In the genomic region with DNA sequence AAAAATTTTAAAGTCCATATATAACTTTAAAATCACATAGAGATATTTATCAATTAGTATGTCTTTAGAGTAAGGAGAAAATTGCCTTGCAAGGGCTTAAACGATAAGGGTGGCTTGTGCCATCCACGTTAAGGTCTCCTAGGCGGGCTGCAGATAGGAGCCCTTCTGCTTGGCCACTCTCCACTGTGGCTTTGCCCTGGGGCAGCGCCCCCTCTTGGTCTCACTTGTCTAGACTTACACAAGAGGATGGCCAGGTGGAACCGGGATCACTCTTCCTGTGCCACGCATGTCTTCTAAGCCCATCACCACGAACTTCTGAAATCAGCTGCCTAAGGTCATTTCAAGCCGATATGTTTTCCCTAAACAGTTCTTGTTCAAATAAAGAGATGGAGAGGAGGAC, we compare ENCODE assay signal across 9 cellular contexts. TPM values are rescaled to one million over a fixed set of nuclear protein-coding genes. Genes with fewer than 3 reads are reported as not detected.
DNase-seq lines count a peak whose midpoint lies in the region; ATAC-seq and TF ChIP-seq lines count a peak whose summit lies in the region.
"Had no signal": no experiment of that assay in that cellular context is flagged by ENCODE, and none has a peak within 500 bp of the region (broad histone marks: within the 10 kb centered on the region; RNA-seq: fewer than 3 reads in every experiment).

No MANE protein-coding gene starts in this region.

- H3K9me3 Mint-ChIP-seq in CD14-positive monocyte = peaks cover 0 to 2% (median 0%) of the 10 kb centered on the region in 7 donors
- H3K9me3 Mint-ChIP-seq in stimulated activated memory B cell treated with anti-CD40 and anti-IgM and Interleukin-4, amounts not matched to agents 10 μg/mL and 1 μg/mL and 100 μg/mL, for 72 hours = no peaks in the 10 kb centered on the region
- no peaks in the 10 kb centered on the region for H3K9me3 Mint-ChIP-seq in stimulated activated naive B cell treated with anti-CD40 and anti-IgM and Interleukin-4, amounts not matched to agents 10 μg/mL and 1 μg/mL and 100 μg/mL, for 72 hours

- H3K9me3 ChIP-seq in WERI-Rb-1 (ENCODE audit: severe bottlenecking) = no peaks in the 10 kb centered on the region
- H3K9me3 ChIP-seq: thoracic aorta had no signal

- peaks cover 0 to 2% (median 0%) of the 10 kb centered on the region in 3 donors for H3K27me3 Mint-ChIP-seq in CD14-positive monocyte (ENCODE audit: low read depth in 3 of 3)
- no peaks in the 10 kb centered on the region for H3K27me3 Mint-ChIP-seq in stimulated activated memory B cell treated with anti-CD40 and anti-IgM and Interleukin-4, amounts not matched to agents 10 μg/mL and 1 μg/mL and 100 μg/mL, for 72 hours
- H3K27me3 Mint-ChIP-seq in stimulated activated naive B cell treated with anti-CD40 and anti-IgM and Interleukin-4, amounts not matched to agents 10 μg/mL and 1 μg/mL and 100 μg/mL, for 72 hours = no peaks in the 10 kb centered on the region

- H3K4me1 Mint-ChIP-seq in CD14-positive monocyte = peaks cover 35% of the 10 kb centered on the region
- H3K4me1 Mint-ChIP-seq in stimulated activated memory B cell treated with anti-CD40 and anti-IgM and Interleukin-4, amounts not matched to agents 10 μg/mL and 1 μg/mL and 100 μg/mL, for 72 hours = peaks cover 36% of the 10 kb centered on the region
- H3K4me1 Mint-ChIP-seq in stimulated activated naive B cell treated with anti-CD40 and anti-IgM and Interleukin-4, amounts not matched to agents 10 μg/mL and 1 μg/mL and 100 μg/mL, for 72 hours = peaks cover 18 to 50% of the 10 kb centered on the region in 2 donors

- H3K27me3 ChIP-seq in WERI-Rb-1 (ENCODE audit: insufficient read depth, low read depth, severe bottlenecking) = no peaks in the 10 kb centered on the region

- no peak for DNase-seq in CD14-positive monocyte (ENCODE audit: low spot score)
- peak; percentile 86 for DNase-seq in WERI-Rb-1
- DNase-seq in iPS-NIHi11 (ENCODE audit: low spot score) = peak; percentile 60
- DNase-seq in stimulated activated naive B cell treated with anti-CD40 and anti-IgM and Interleukin-4, amounts not matched to agents 10 μg/mL and 1 μg/mL and 100 μg/mL, for 72 hours = no peak
- no peak for DNase-seq in activated gamma-delta T cell (lab: John Stamatoyannopoulos, UW)

- no peak overlapping the region for H3K4me3 ChIP-seq in WERI-Rb-1 (ENCODE audit: low read depth, low read length)
- H3K4me3 ChIP-seq: thoracic aorta had no signal

- no peak for ATAC-seq in stimulated activated memory B cell treated with anti-CD40 and anti-IgM and Interleukin-4, amounts not matched to agents 10 μg/mL and 1 μg/mL and 100 μg/mL, for 72 hours
- ATAC-seq in stimulated activated naive B cell treated with anti-CD40 and anti-IgM and Interleukin-4, amounts not matched to agents 10 μg/mL and 1 μg/mL and 100 μg/mL, for 72 hours (replicated peaks) = no peak
- no peak for ATAC-seq in GM18858 (IDR thresholded peaks at IDR 0.05; ENCODE audit: unreplicated experiment)

- no peak overlapping the region for H3K4me3 Mint-ChIP-seq in CD14-positive monocyte
- H3K4me3 Mint-ChIP-seq in stimulated activated memory B cell treated with anti-CD40 and anti-IgM and Interleukin-4, amounts not matched to agents 10 μg/mL and 1 μg/mL and 100 μg/mL, for 72 hours = no peak overlapping the region
- H3K4me3 Mint-ChIP-seq in stimulated activated naive B cell treated with anti-CD40 and anti-IgM and Interleukin-4, amounts not matched to agents 10 μg/mL and 1 μg/mL and 100 μg/mL, for 72 hours = no peak overlapping the region

- intact Hi-C loops in CD14-positive monocyte (cut with micrococcal nuclease) = no loop called here

- no peak overlapping the region for H3K27ac ChIP-seq in WERI-Rb-1

- peaks cover 63% of the 10 kb centered on the region for H3K36me3 ChIP-seq in WERI-Rb-1

- peak overlapping the region in 1 of 7 donors; percentile 69 for H3K27ac Mint-ChIP-seq in CD14-positive monocyte
- H3K27ac Mint-ChIP-seq in stimulated activated memory B cell treated with anti-CD40 and anti-IgM and Interleukin-4, amounts not matched to agents 10 μg/mL and 1 μg/mL and 100 μg/mL, for 72 hours = no peak overlapping the region
- H3K27ac Mint-ChIP-seq in stimulated activated naive B cell treated with anti-CD40 and anti-IgM and Interleukin-4, amounts not matched to agents 10 μg/mL and 1 μg/mL and 100 μg/mL, for 72 hours = no peak overlapping the region

- H3K36me3 Mint-ChIP-seq in CD14-positive monocyte = peaks cover 26 to 41% of the 10 kb centered on the region in 2 donors
- peaks cover 16% of the 10 kb centered on the region for H3K36me3 Mint-ChIP-seq in stimulated activated memory B cell treated with anti-CD40 and anti-IgM and Interleukin-4, amounts not matched to agents 10 μg/mL and 1 μg/mL and 100 μg/mL, for 72 hours
- peaks cover 31 to 40% of the 10 kb centered on the region in 2 donors for H3K36me3 Mint-ChIP-seq in stimulated activated naive B cell treated with anti-CD40 and anti-IgM and Interleukin-4, amounts not matched to agents 10 μg/mL and 1 μg/mL and 100 μg/mL, for 72 hours

- TF ChIP-seq CTCF in CD14-positive monocyte (IDR thresholded peaks at IDR 0.05) = peak; percentile 45
- TF ChIP-seq CTCF in GM12873 (IDR thresholded peaks at IDR 0.05; ENCODE audit: insufficient read depth, low read depth, low read length, missing control alignments) = peak; percentile 62
- TF ChIP-seq CTCF in WERI-Rb-1 (IDR thresholded peaks at IDR 0.05; ENCODE audit: low read depth, low read length) = peak; percentile 87

RNA-seq across cellular contexts. Expression of a gene that starts 2.9 kb away (rescaled TPM):
- polyA plus RNA-seq in CD14-positive monocyte = 10 to 100 TPM; 21.3 to 25.2 TPM

RNA-seq across cellular contexts. Expression of a gene that starts 19.8 kb away (rescaled TPM):
- polyA plus RNA-seq in CD14-positive monocyte = 10 to 100 TPM; 24.9 to 26.4 TPM

RNA-seq across cellular contexts. Expression of a gene that starts 27.2 kb away (rescaled TPM):
- polyA plus RNA-seq in CD14-positive monocyte = 10 to 100 TPM; 11.5 to 20.5 TPM

RNA-seq across cellular contexts. Expression of a gene that starts 48.8 kb away (rescaled TPM):
- 10 to 100 TPM; 15.7 to 26.0 TPM for polyA plus RNA-seq in CD14-positive monocyte

Comparison
In these comparisons a context has a peak if more than half of its experiments do, and no peak if none do; other contexts are left out.
1. DNase-seq: peak in WERI-Rb-1 (single experiment) and iPS-NIHi11 (single experiment); none in CD14-positive monocyte (single experiment), stimulated activated naive B cell treated with anti-CD40 and anti-IgM and Interleukin-4, amounts not matched to agents 10 μg/mL and 1 μg/mL and 100 μg/mL, for 72 hours (single experiment) and activated gamma-delta T cell (single experiment).
2. Peak in every context shown above with its lines, with median percentiles within 50 percentile points of each other: CTCF ChIP-seq.